ENCODE assay signal across 18 cellular contexts in the genomic region with DNA sequence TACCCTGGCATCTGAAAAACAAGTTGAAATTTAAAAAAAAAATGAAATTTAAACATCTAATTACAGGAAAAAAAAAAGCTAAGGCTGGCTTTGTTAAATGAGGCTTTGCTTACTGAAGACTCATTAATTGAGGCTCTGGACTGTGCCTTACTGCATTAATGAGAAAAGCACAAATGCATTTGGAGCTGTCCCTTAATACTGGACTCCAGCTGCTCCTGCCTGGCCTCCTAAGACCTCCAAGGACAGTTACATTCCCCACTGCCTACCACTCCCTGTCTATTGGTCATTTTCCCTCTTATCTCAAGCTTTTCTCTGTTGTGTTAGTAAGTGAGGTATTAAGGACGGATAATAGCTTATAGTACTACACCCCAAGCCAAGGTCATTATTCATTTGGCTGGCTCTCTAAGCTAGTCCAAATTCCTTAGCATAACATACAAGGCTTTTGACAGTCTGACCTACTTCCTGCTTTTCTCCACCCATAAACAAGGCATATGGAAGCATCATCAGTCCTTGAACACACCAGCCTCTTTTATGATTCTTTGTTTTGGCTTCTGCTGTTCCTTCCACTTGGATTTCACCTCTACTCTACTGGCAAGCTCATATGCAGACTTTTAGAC.
DNase-seq lines count a peak whose midpoint lies in the region; ATAC-seq, FAIRE-seq and TF ChIP-seq lines count a peak whose summit lies in the region.
"Had no signal": no experiment of that assay in that cellular context is flagged by ENCODE, and none has a peak within 500 bp of the region (broad histone marks: within the 10 kb centered on the region; RNA-seq: fewer than 3 reads in every experiment).

No MANE protein-coding gene starts in this region.

- H3K4me1 Mint-ChIP-seq in nephron: peaks cover 46% of the 10 kb centered on the region
- H3K4me1 Mint-ChIP-seq in activated CD4-positive, alpha-beta memory T cell treated with anti-CD3 and anti-CD28 coated beads, Interleukin-2, amount 10 ng/mL, durations not matched to agents 7 days and 5 days: peaks cover 10% of the 10 kb centered on the region
- H3K4me1 Mint-ChIP-seq: central memory CD8-positive, alpha-beta T cell; stimulated activated naive CD8-positive, alpha-beta T cell treated with anti-CD3 and anti-CD28 coated beads, Interleukin-15, amount 100 ng/mL, for 72 hours had no signal

- POLR2A ChIA-PET in activated CD4-positive, alpha-beta memory T cell treated with anti-CD3 and anti-CD28 coated beads, Interleukin-2, amount 10 ng/mL, durations not matched to agents 7 days and 5 days (lab: Charles Lee): interaction anchor here (1.0 to 1.1 kb wide), 2 partner anchors 11 to 168 kb away, joined by 3 to 5 read pairs; no protein-coding TSS in a partner anchor

- H3K27ac ChIP-seq in right atrium auricular region: peak overlapping the region in 1 of 2 donors; percentile 29
- H3K27ac ChIP-seq: epithelial cell of prostate, sigmoid colon, SJSA1 had no signal

- DNase-seq in Right ventricle myocardium superior (no peak), right atrium auricular region (ENCODE audit: low spot score) (no peak), fibroblast of the aortic adventitia (ENCODE audit: low read depth) (peak; percentile 94), D721Med (ENCODE audit: insufficient read length, low spot score) (no peak), NCI-H345 treated with DMSO at 0.1 percent for 48 hours (lab: John Stamatoyannopoulos, UW; ENCODE audit: unreplicated experiment) (no peak)
- no peak for DNase-seq in activated CD4-positive, alpha-beta memory T cell treated with anti-CD3 and anti-CD28 coated beads, Interleukin-2, amount 10 ng/mL, durations not matched to agents 7 days and 5 days
- DNase-seq: 8988T; activated CD8-positive, alpha-beta T cell treated with anti-CD3 and anti-CD28 coated beads for 36 hours; activated effector memory CD4-positive, alpha-beta T cell treated with Interleukin-2 at 50 U/mL for 16 hours; NCI-H2171; sigmoid colon; stimulated activated naive CD8-positive, alpha-beta T cell treated with anti-CD3 and anti-CD28 coated beads, Interleukin-15, amount 100 ng/mL, for 72 hours had no signal

- H3K36me3 Mint-ChIP-seq in nephron (ENCODE audit: low read depth): peaks cover 24% of the 10 kb centered on the region
- H3K36me3 Mint-ChIP-seq in activated CD4-positive, alpha-beta memory T cell treated with anti-CD3 and anti-CD28 coated beads, Interleukin-2, amount 10 ng/mL, durations not matched to agents 7 days and 5 days (ENCODE audit: low read depth): peaks cover 47% of the 10 kb centered on the region

- H3K27me3 ChIP-seq in right atrium auricular region: no peaks in the 10 kb centered on the region
- H3K27me3 ChIP-seq: sigmoid colon, SJSA1 had no signal

- CTCF ChIA-PET in activated CD4-positive, alpha-beta memory T cell treated with anti-CD3 and anti-CD28 coated beads, Interleukin-2, amount 10 ng/mL, durations not matched to agents 7 days and 5 days (lab: Charles Lee): no interaction called here

- H3K4me3 ChIP-seq in right atrium auricular region (no peak overlapping the region), fibroblast of the aortic adventitia (ENCODE audit: low read depth, low read length) (no peak overlapping the region)
- H3K4me3 ChIP-seq: sigmoid colon, SJSA1 had no signal

- ATAC-seq in Right ventricle myocardium superior (ENCODE audit: poor library complexity): peak; percentile 62
- ATAC-seq in HG02678 (IDR thresholded peaks at IDR 0.05; ENCODE audit: unreplicated experiment): no peak
- ATAC-seq: activated CD8-positive, alpha-beta T cell treated with anti-CD3 and anti-CD28 coated beads for 36 hours; stimulated activated naive CD8-positive, alpha-beta T cell treated with anti-CD3 and anti-CD28 coated beads, Interleukin-15, amount 100 ng/mL, for 72 hours had no signal

- H3K9me3 ChIP-seq in right atrium auricular region: no peaks in the 10 kb centered on the region
- H3K9me3 ChIP-seq: sigmoid colon, SJSA1 had no signal

- no peaks in the 10 kb centered on the region for H3K27me3 Mint-ChIP-seq in nephron (ENCODE audit: low read depth)
- no peaks in the 10 kb centered on the region for H3K27me3 Mint-ChIP-seq in activated CD4-positive, alpha-beta memory T cell treated with anti-CD3 and anti-CD28 coated beads, Interleukin-2, amount 10 ng/mL, durations not matched to agents 7 days and 5 days
- H3K27me3 Mint-ChIP-seq: activated CD8-positive, alpha-beta T cell treated with anti-CD3 and anti-CD28 coated beads for 36 hours; central memory CD8-positive, alpha-beta T cell; stimulated activated naive CD8-positive, alpha-beta T cell treated with anti-CD3 and anti-CD28 coated beads, Interleukin-15, amount 100 ng/mL, for 72 hours had no signal

- peaks cover 5% of the 10 kb centered on the region for H3K9me3 Mint-ChIP-seq in nephron
- H3K9me3 Mint-ChIP-seq in activated CD4-positive, alpha-beta memory T cell treated with anti-CD3 and anti-CD28 coated beads, Interleukin-2, amount 10 ng/mL, durations not matched to agents 7 days and 5 days: no peaks in the 10 kb centered on the region
- H3K9me3 Mint-ChIP-seq: activated CD8-positive, alpha-beta T cell treated with anti-CD3 and anti-CD28 coated beads for 36 hours; central memory CD8-positive, alpha-beta T cell; stimulated activated naive CD8-positive, alpha-beta T cell treated with anti-CD3 and anti-CD28 coated beads, Interleukin-15, amount 100 ng/mL, for 72 hours had no signal

- FAIRE-seq in D721Med (lab: Jason Lieb, UNC): no peak
- FAIRE-seq: TTC549 had no signal

- peak overlapping the region in 1 of 3 experiments; percentile 5 for H3K4me3 Mint-ChIP-seq in nephron
- H3K4me3 Mint-ChIP-seq in activated CD4-positive, alpha-beta memory T cell treated with anti-CD3 and anti-CD28 coated beads, Interleukin-2, amount 10 ng/mL, durations not matched to agents 7 days and 5 days: no peak overlapping the region
- H3K4me3 Mint-ChIP-seq: activated CD8-positive, alpha-beta T cell treated with anti-CD3 and anti-CD28 coated beads for 36 hours; central memory CD8-positive, alpha-beta T cell; stimulated activated naive CD8-positive, alpha-beta T cell treated with anti-CD3 and anti-CD28 coated beads, Interleukin-15, amount 100 ng/mL, for 72 hours had no signal

- H3K36me3 ChIP-seq in right atrium auricular region: peaks cover 10% of the 10 kb centered on the region
- H3K36me3 ChIP-seq: SJSA1 had no signal

- TF ChIP-seq CTCF in right atrium auricular region (IDR thresholded peaks at IDR 0.05) (no peak), fibroblast of the aortic adventitia (IDR thresholded peaks at IDR 0.05; ENCODE audit: insufficient read depth, low read length) (no peak), nephron (IDR thresholded peaks at IDR 0.05; ENCODE audit: unreplicated experiment in 3 of 3) (no peak), D721Med (IDR thresholded peaks at IDR 0.05; ENCODE audit: insufficient read depth, missing control alignments) (no peak)

- intact Hi-C loops in Right ventricle myocardium superior (cut with DNase I): no loop called here

- H3K27ac Mint-ChIP-seq in nephron: peak overlapping the region; percentile 11 to 86 (median 68)
- no peak overlapping the region for H3K27ac Mint-ChIP-seq in activated CD4-positive, alpha-beta memory T cell treated with anti-CD3 and anti-CD28 coated beads, Interleukin-2, amount 10 ng/mL, durations not matched to agents 7 days and 5 days
- H3K27ac Mint-ChIP-seq: activated CD8-positive, alpha-beta T cell treated with anti-CD3 and anti-CD28 coated beads for 36 hours had no signal

- peaks cover 0 to 25% of the 10 kb centered on the region in 2 donors for H3K4me1 ChIP-seq in right atrium auricular region
- H3K4me1 ChIP-seq: SJSA1 had no signal
